In the genomic region with DNA sequence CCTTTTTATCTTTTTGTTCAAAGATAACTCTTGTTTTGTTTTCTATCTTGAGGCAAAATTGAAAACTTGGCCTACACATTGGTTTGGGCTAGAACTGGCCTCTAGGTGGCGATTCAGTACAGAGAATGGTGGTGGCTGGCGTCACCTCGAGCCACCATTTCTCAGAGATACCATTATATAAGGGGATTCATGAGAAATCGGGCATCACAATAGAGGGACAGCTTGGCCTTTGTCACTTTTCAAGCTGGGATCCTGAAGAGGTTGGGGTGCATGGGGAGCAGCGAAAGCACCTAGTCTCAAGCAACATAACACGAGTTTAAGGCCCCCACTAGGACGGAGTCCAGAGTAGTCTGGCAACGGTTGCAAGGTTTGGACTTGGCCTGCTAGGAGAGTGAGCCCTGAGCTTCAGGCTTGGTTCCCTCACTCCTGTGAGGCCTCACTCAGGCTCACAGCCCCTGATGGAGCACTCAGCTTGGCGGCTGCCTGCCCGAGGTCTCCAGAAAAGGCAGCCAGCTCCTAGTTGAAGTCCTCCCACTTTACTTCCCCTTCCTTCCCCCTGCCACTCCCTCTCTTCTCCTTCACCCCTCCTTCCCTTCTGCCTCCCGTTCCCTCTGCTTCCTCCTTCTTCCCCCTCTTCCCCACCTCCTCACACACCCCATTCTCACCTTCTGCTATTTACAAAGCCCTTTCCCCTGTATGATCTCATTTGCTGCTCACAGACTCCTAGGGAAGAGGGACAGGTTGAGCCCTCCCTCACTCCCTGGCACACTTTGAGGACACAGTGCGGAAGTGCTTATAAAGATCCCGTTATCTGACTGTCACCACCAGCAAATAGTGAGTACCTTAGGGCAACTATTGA, we compare ENCODE assay signal across 8 cellular contexts.
A peak's percentile ranks its signal among the peaks of the same experiment; 100 is the strongest.
DNase-seq lines count a peak whose midpoint lies in the region; ATAC-seq and TF ChIP-seq lines count a peak whose summit lies in the region.

No MANE protein-coding gene starts in this region.

- H4K20me1 ChIP-seq in DND-41 (ENCODE audit: insufficient read depth, low read length) = no peaks in the 10 kb centered on the region

- H3K36me3 Mint-ChIP-seq in activated naive CD4-positive, alpha-beta T cell treated with anti-CD3 and anti-CD28 coated beads for 36 hours (ENCODE audit: low read depth) = no peaks in the 10 kb centered on the region

- TF ChIP-seq CTCF in DND-41 (IDR thresholded peaks at IDR 0.05; ENCODE audit: borderline replicate concordance, extremely low read depth, low read length, poor library complexity, severe bottlenecking) = peak; percentile 90
- peak; percentile 84 for TF ChIP-seq CTCF in LNCaP clone FGC (IDR thresholded peaks at IDR 0.05; ENCODE audit: control insufficient read depth, extremely low read depth, insufficient read depth)
- TF ChIP-seq CTCF in ovary (IDR thresholded peaks at IDR 0.05) = peak; percentile 52 to 79 (median 76)

- no peak overlapping the region for H3K27ac Mint-ChIP-seq in activated naive CD4-positive, alpha-beta T cell treated with anti-CD3 and anti-CD28 coated beads for 36 hours

- H3K79me2 ChIP-seq in DND-41 (ENCODE audit: insufficient read depth, low read length) = no peaks in the 10 kb centered on the region

- H3K36me3 ChIP-seq in DND-41 (ENCODE audit: insufficient read depth, low read length) = no peaks in the 10 kb centered on the region
- H3K36me3 ChIP-seq in SJCRH30 = no peaks in the 10 kb centered on the region
- H3K36me3 ChIP-seq in ovary = no peaks in the 10 kb centered on the region

- WGBS in ovary, 3 donors = 46 to 50% (median 46%) methylated on average over 13 of the region's 13 CpGs

- H3K9me3 ChIP-seq in DND-41 (ENCODE audit: insufficient read depth, low read length, severe bottlenecking) (no peaks in the 10 kb centered on the region), SJCRH30 (replicated peaks) (no peaks in the 10 kb centered on the region), ovary (no peaks in the 10 kb centered on the region)

- no peak overlapping the region for H3K4me3 Mint-ChIP-seq in activated naive CD4-positive, alpha-beta T cell treated with anti-CD3 and anti-CD28 coated beads for 36 hours

- no peak overlapping the region for H3K4me2 ChIP-seq in DND-41 (ENCODE audit: insufficient read depth, low read length)

- peak overlapping the region; percentile 71 for H2AFZ ChIP-seq in DND-41 (ENCODE audit: low read depth, low read length)

- DNase-seq in DND-41 = peak; percentile 68
- peak; percentile 26 for DNase-seq in LNCaP clone FGC (ENCODE audit: low read depth)
- DNase-seq in SJCRH30 = peak; percentile 52 to 81
- peak; percentile 81 for DNase-seq in activated naive CD4-positive, alpha-beta T cell treated with anti-CD3 and anti-CD28 coated beads for 36 hours
- DNase-seq in germinal center (ENCODE audit: low spot score) = peak; percentile 57
- peak; percentile 55 to 67 (median 64) for DNase-seq in ovary

- no peak for TF ChIP-seq EP300 in ovary (IDR thresholded peaks at IDR 0.05)

- H3K27me3 ChIP-seq in DND-41 (ENCODE audit: insufficient read depth, low read length, poor library complexity) = no peaks in the 10 kb centered on the region
- no peaks in the 10 kb centered on the region for H3K27me3 ChIP-seq in SJCRH30
- no peaks in the 10 kb centered on the region for H3K27me3 ChIP-seq in ovary

- H3K9me3 Mint-ChIP-seq in activated naive CD4-positive, alpha-beta T cell treated with anti-CD3 and anti-CD28 coated beads for 36 hours = no peaks in the 10 kb centered on the region

- ATAC-seq in DND-41 (ENCODE audit: insufficient read depth, low read depth) (peak; percentile 91), GM21723 (IDR thresholded peaks at IDR 0.05; ENCODE audit: unreplicated experiment) (peak; percentile 79), HG03457 (IDR thresholded peaks at IDR 0.05; ENCODE audit: unreplicated experiment) (no peak)

- H3K4me1 Mint-ChIP-seq in activated naive CD4-positive, alpha-beta T cell treated with anti-CD3 and anti-CD28 coated beads for 36 hours (ENCODE audit: low read depth) = peaks cover 22% of the 10 kb centered on the region

- H3K27ac ChIP-seq in DND-41 (ENCODE audit: low read length) (no peak overlapping the region), SJCRH30 (no peak overlapping the region), ovary (peak overlapping the region in 1 of 2 donors; percentile 48)

- H3K4me3 ChIP-seq in DND-41 (ENCODE audit: low read depth in 1 of 2, low read length in 2 of 2) = no peak overlapping the region
- H3K4me3 ChIP-seq in LNCaP clone FGC (ENCODE audit: low read depth, low read length) = no peak overlapping the region
- H3K4me3 ChIP-seq in SJCRH30 = no peak overlapping the region
- no peak overlapping the region for H3K4me3 ChIP-seq in ovary

- CTCF ChIA-PET in activated naive CD4-positive, alpha-beta T cell treated with anti-CD3 and anti-CD28 coated beads for 36 hours (lab: Charles Lee) = interaction anchor here (0.6 to 5.2 kb wide), 13 partner anchors 9 to 764 kb away, joined by 3 to 23 read pairs (median 4); a partner anchor contains a TSS

- no peaks in the 10 kb centered on the region for H3K27me3 Mint-ChIP-seq in activated naive CD4-positive, alpha-beta T cell treated with anti-CD3 and anti-CD28 coated beads for 36 hours (ENCODE audit: low read depth)

- H3K4me1 ChIP-seq in DND-41 (ENCODE audit: insufficient read depth, low read length) (peaks cover 13% of the 10 kb centered on the region), SJCRH30 (peaks cover 17% of the 10 kb centered on the region), ovary (ENCODE audit: insufficient read depth) (peaks cover 9% of the 10 kb centered on the region)

- no peak for TF ChIP-seq POLR2A in ovary (IDR thresholded peaks at IDR 0.05)

- intact Hi-C loops in activated naive CD4-positive, alpha-beta T cell treated with anti-CD3 and anti-CD28 coated beads for 36 hours (cut with micrococcal nuclease) = loop anchor here (1.0 to 2.0 kb wide), 6 partner anchors 68 to 1142 kb away; a partner anchor contains a TSS
- intact Hi-C loops in ovary (cut with DNase I) = loop anchor here (5.0 to 10.0 kb wide), 5 partner anchors 74 to 544 kb away; no protein-coding TSS in a partner anchor

- no peak overlapping the region for H3K9ac ChIP-seq in DND-41 (ENCODE audit: low read depth, low read length)

Comparison
In these comparisons a context has a peak if more than half of its experiments do, and no peak if none do; other contexts are left out.
1. DNase-seq: peak in every context shown above with its lines; median percentile 81 in activated naive CD4-positive, alpha-beta T cell treated with anti-CD3 and anti-CD28 coated beads for 36 hours; 68 in DND-41; 66 in SJCRH30; 64 in ovary; 57 in germinal center; 26 in LNCaP clone FGC.